ENCODE assay signal across 9 cellular contexts in the genomic region with DNA sequence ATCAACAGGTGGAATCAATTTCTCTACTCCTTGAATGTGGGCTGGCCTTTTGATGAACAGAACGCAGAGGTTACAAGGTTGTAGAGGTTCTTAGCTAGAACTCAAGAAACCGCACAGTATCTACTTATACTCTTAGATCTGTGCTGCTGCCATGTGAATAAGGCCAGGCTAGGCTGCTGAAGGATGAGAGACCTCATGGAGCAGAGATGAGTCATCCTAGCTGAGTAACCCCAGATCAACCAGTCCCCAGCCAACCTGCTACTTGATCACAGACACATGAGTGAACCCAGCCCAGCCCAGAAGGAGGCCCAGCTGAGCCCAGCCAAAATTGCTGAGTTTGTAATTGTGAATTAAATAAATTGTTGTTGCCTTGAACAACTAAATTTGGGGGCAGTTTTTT.
DNase-seq lines count a peak whose midpoint lies in the region; ATAC-seq and TF ChIP-seq lines count a peak whose summit lies in the region.
"Had no signal": no experiment of that assay in that cellular context is flagged by ENCODE, and none has a peak within 500 bp of the region (broad histone marks: within the 10 kb centered on the region; RNA-seq: fewer than 3 reads in every experiment).

No MANE protein-coding gene starts in this region.

- peaks cover 10% of the 10 kb centered on the region for H3K27me3 Mint-ChIP-seq in activated naive CD8-positive, alpha-beta T cell treated with anti-CD3 and anti-CD28 coated beads, Interleukin-2, amount 50 U/mL, for 24 hours

- peaks cover 15% of the 10 kb centered on the region for H3K9me3 Mint-ChIP-seq in activated naive CD8-positive, alpha-beta T cell treated with anti-CD3 and anti-CD28 coated beads, Interleukin-2, amount 50 U/mL, for 24 hours

- DNase-seq in activated CD4-positive, alpha-beta T cell treated with anti-CD3 and anti-CD28 coated beads for 48 hours, result peak; percentile 67
- DNase-seq in activated CD4-positive, alpha-beta T cell treated with anti-CD3 and anti-CD28 coated beads for 1 hour, result no peak
- peak; percentile 31 for DNase-seq in NCI-H510A (lab: John Stamatoyannopoulos, UW)
- peak; percentile 18 for DNase-seq in activated naive CD8-positive, alpha-beta T cell treated with anti-CD3 and anti-CD28 coated beads, Interleukin-2, amount 50 U/mL, for 24 hours
- peak; percentile 30 to 45 for DNase-seq in stimulated activated CD8-positive, alpha-beta memory T cell treated with anti-CD3 and anti-CD28 coated beads, Interleukin-15, amount 100 ng/mL, for 48 hours (ENCODE audit: low read depth in 2 of 2)
- no peak for DNase-seq in HEK293T (ENCODE audit: extremely low spot score)
- DNase-seq: NCI-H2171 treated with DMSO at 0.1 percent for 48 hours had no signal

- POLR2A ChIA-PET in HEK293T (lab: Yijun Ruan, JAX), result no interaction called here

- H3K4me1 Mint-ChIP-seq in activated naive CD8-positive, alpha-beta T cell treated with anti-CD3 and anti-CD28 coated beads, Interleukin-2, amount 50 U/mL, for 24 hours, result peaks cover 31% of the 10 kb centered on the region

- CTCF ChIA-PET in HEK293T (lab: Yijun Ruan, JAX), result interaction anchor here (0.5 kb wide), 1 partner anchor 79 kb away, joined by 3 read pairs; no protein-coding TSS in a partner anchor

- no peak overlapping the region for H3K4me3 Mint-ChIP-seq in activated naive CD8-positive, alpha-beta T cell treated with anti-CD3 and anti-CD28 coated beads, Interleukin-2, amount 50 U/mL, for 24 hours

- no peak overlapping the region for H3K27ac Mint-ChIP-seq in activated naive CD8-positive, alpha-beta T cell treated with anti-CD3 and anti-CD28 coated beads, Interleukin-2, amount 50 U/mL, for 24 hours

- H3K36me3 Mint-ChIP-seq in activated naive CD8-positive, alpha-beta T cell treated with anti-CD3 and anti-CD28 coated beads, Interleukin-2, amount 50 U/mL, for 24 hours (ENCODE audit: low read depth), result peaks cover 8% of the 10 kb centered on the region

- ATAC-seq in activated naive CD8-positive, alpha-beta T cell treated with anti-CD3 and anti-CD28 coated beads, Interleukin-2, amount 50 U/mL, for 24 hours, result peak; percentile 84
- no peak for ATAC-seq in GM18870 (IDR thresholded peaks at IDR 0.05; ENCODE audit: unreplicated experiment)
- no peak for ATAC-seq in GM18873 (IDR thresholded peaks at IDR 0.05; ENCODE audit: low FRiP score, unreplicated experiment)

TF ChIP-seq in HEK293T, 16 proteins besides CTCF, POLR2A, EP300 and RAD21:
- TF ChIP-seq, protein P1, sequence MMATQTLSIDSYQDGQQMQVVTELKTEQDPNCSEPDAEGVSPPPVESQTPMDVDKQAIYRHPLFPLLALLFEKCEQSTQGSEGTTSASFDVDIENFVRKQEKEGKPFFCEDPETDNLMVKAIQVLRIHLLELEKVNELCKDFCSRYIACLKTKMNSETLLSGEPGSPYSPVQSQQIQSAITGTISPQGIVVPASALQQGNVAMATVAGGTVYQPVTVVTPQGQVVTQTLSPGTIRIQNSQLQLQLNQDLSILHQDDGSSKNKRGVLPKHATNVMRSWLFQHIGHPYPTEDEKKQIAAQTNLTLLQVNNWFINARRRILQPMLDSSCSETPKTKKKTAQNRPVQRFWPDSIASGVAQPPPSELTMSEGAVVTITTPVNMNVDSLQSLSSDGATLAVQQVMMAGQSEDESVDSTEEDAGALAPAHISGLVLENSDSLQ (IDR thresholded peaks at IDR 0.05), result no peak
- TF ChIP-seq BHLHE40 (IDR thresholded peaks at IDR 0.05; ENCODE audit: borderline replicate concordance) (no peak), CTBP1 (IDR thresholded peaks at IDR 0.05; ENCODE audit: borderline replicate concordance) (no peak), LEF1 (IDR thresholded peaks at IDR 0.05; ENCODE audit: borderline replicate concordance) (no peak), FOXA1 (IDR thresholded peaks at IDR 0.05) (no peak), FOXK2 (IDR thresholded peaks at IDR 0.05) (no peak), TARDBP (IDR thresholded peaks at IDR 0.05) (no peak), HDGF (IDR thresholded peaks at IDR 0.05; ENCODE audit: borderline replicate concordance) (no peak), SP1 (IDR thresholded peaks at IDR 0.05) (no peak), SUZ12 (IDR thresholded peaks at IDR 0.05) (no peak), L3MBTL2 (conservative IDR thresholded peaks at IDR 0.05) (no peak), ARNT (IDR thresholded peaks at IDR 0.05) (no peak), NFRKB (IDR thresholded peaks at IDR 0.05) (no peak), ELF4 (IDR thresholded peaks at IDR 0.05) (no peak), FOXM1 (IDR thresholded peaks at IDR 0.05; ENCODE audit: borderline replicate concordance) (no peak), ZNF384 (IDR thresholded peaks at IDR 0.05) (no peak)
TF ChIP-seq in HEK293T: peak in this region for 0.

Comparison
In these comparisons a context has a peak if more than half of its experiments do, and no peak if none do; other contexts are left out.
1. DNase-seq: peak in activated CD4-positive, alpha-beta T cell treated with anti-CD3 and anti-CD28 coated beads for 48 hours (single experiment), NCI-H510A (single experiment), activated naive CD8-positive, alpha-beta T cell treated with anti-CD3 and anti-CD28 coated beads, Interleukin-2, amount 50 U/mL, for 24 hours (single experiment) and stimulated activated CD8-positive, alpha-beta memory T cell treated with anti-CD3 and anti-CD28 coated beads, Interleukin-15, amount 100 ng/mL, for 48 hours (2 of 2); none in activated CD4-positive, alpha-beta T cell treated with anti-CD3 and anti-CD28 coated beads for 1 hour (single experiment) and HEK293T (single experiment).